Comparison of ENCODE assay signal across 18 cellular contexts in genomic region chr10:30026080-30026479, GRCh38. TPM values are rescaled to one million over a fixed set of nuclear protein-coding genes. Genes with fewer than 3 reads are reported as not detected.
DNase-seq lines count a peak whose midpoint lies in the region; ATAC-seq and TF ChIP-seq lines count a peak whose summit lies in the region.
"Had no signal": no experiment of that assay in that cellular context is flagged by ENCODE, and none has a peak within 500 bp of the region (broad histone marks: within the 10 kb centered on the region; RNA-seq: fewer than 3 reads in every experiment).

No MANE protein-coding gene starts in this region.

- H3K56ac ChIP-seq in H9 (ENCODE audit: insufficient read length, low read depth, low read length): no peak overlapping the region

- no peak overlapping the region for H3K18ac ChIP-seq in H9 (ENCODE audit: insufficient read length, low read depth, low read length)

- no peak for DNase-seq in activated CD4-positive, alpha-beta T cell treated with anti-CD3 and anti-CD28 coated beads, Interleukin-2, amount 10 ng/mL, durations not matched to agents 7 days and 5 days
- DNase-seq in activated CD4-positive, alpha-beta T cell treated with anti-CD3 and anti-CD28 coated beads for 1 hour: no peak
- no peak for DNase-seq in immature natural killer cell
- no peak for DNase-seq in esophagus squamous epithelium (lab: John Stamatoyannopoulos, UW)
- no peak for DNase-seq in H9
- DNase-seq in stimulated activated effector memory CD8-positive, alpha-beta T cell treated with anti-CD3 and anti-CD28 coated beads, Interleukin-12 subunit alpha, Interleukin-12 subunit beta, amount 100 ng/mL, for 72 hours (ENCODE audit: low spot score in 2 of 2): no peak
- DNase-seq: 8988T, EL, KG1, NCI-H1092 treated with DMSO at 0.1 percent for 48 hours, NCI-H1436 treated with DMSO at 0.1 percent for 48 hours, NCI-H2029, NCI-H226, NCI-H510A treated with DMSO at 0.1 percent for 48 hours, NCI-H82 had no signal

- peaks cover 70% of the 10 kb centered on the region for H3K27me3 Mint-ChIP-seq in activated CD4-positive, alpha-beta T cell treated with anti-CD3 and anti-CD28 coated beads, Interleukin-2, amount 10 ng/mL, durations not matched to agents 7 days and 5 days
- H3K27me3 Mint-ChIP-seq in immature natural killer cell (ENCODE audit: low read depth in 3 of 3) (peaks cover 29 to 44% (median 42%) of the 10 kb centered on the region in 3 donors), H9 (ENCODE audit: low read depth) (peaks cover 10% of the 10 kb centered on the region)

- no peak overlapping the region for H4K8ac ChIP-seq in H9 (replicated peaks; ENCODE audit: insufficient read length, low read depth, low read length)

- H2BK15ac ChIP-seq in H9 (ENCODE audit: low read depth, low read length): no peak overlapping the region

- TF ChIP-seq CTCF in neutrophil (IDR thresholded peaks at IDR 0.05): no peak
- no peak for TF ChIP-seq CTCF in esophagus squamous epithelium (IDR thresholded peaks at IDR 0.05)
- TF ChIP-seq CTCF in H9 (conservative IDR thresholded peaks at IDR 0.05): no peak

- H3K23ac ChIP-seq in H9 (ENCODE audit: insufficient read length, low read depth, low read length): no peak overlapping the region

- POLR2A ChIA-PET in activated CD4-positive, alpha-beta T cell treated with anti-CD3 and anti-CD28 coated beads, Interleukin-2, amount 10 ng/mL, durations not matched to agents 7 days and 5 days (lab: Charles Lee): no interaction called here

- intact Hi-C loops in esophagus squamous epithelium (cut with DNase I): no loop called here

- no peaks in the 10 kb centered on the region for H3K36me3 ChIP-seq in BLaER1
- no peaks in the 10 kb centered on the region for H3K36me3 ChIP-seq in neutrophil
- no peaks in the 10 kb centered on the region for H3K36me3 ChIP-seq in esophagus squamous epithelium

- H3K4me2 ChIP-seq in BLaER1 (peak overlapping the region; percentile 85), H9 (ENCODE audit: insufficient read depth, insufficient read length, low read length) (no peak overlapping the region)

- H2BK120ac ChIP-seq in H9 (ENCODE audit: low read depth, low read length, poor library complexity, severe bottlenecking): no peak overlapping the region

- H4K91ac ChIP-seq in H9 (ENCODE audit: insufficient read length, low read depth, low read length): no peak overlapping the region

- H3T11ph ChIP-seq in H9 (ENCODE audit: low read length): no peak overlapping the region

- no peaks in the 10 kb centered on the region for H4K20me1 ChIP-seq in BLaER1
- no peaks in the 10 kb centered on the region for H4K20me1 ChIP-seq in H9 (ENCODE audit: control insufficient read depth, insufficient read depth, insufficient read length)

- ATAC-seq in stimulated activated effector memory CD8-positive, alpha-beta T cell treated with anti-CD3 and anti-CD28 coated beads, Interleukin-12 subunit alpha, Interleukin-12 subunit beta, amount 100 ng/mL, for 72 hours: no peak
- ATAC-seq: Panc1 had no signal

- no peak overlapping the region for H3K9ac ChIP-seq in BLaER1
- H3K9ac ChIP-seq in H9 (ENCODE audit: extremely low read depth, insufficient read length, low read length): no peak overlapping the region

- no peak overlapping the region for H3K4ac ChIP-seq in H9 (ENCODE audit: low read depth, low read length)

- no peaks in the 10 kb centered on the region for H3K9me3 ChIP-seq in BLaER1
- H3K9me3 ChIP-seq in neutrophil: no peaks in the 10 kb centered on the region
- H3K9me3 ChIP-seq in esophagus squamous epithelium: no peaks in the 10 kb centered on the region
- no peaks in the 10 kb centered on the region for H3K9me3 ChIP-seq in H9 (ENCODE audit: control insufficient read depth, low read depth, low read length)

- H3K79me1 ChIP-seq in H9 (ENCODE audit: insufficient read depth, low read depth, low read length, poor library complexity, severe bottlenecking): no peaks in the 10 kb centered on the region

- peak overlapping the region; percentile 27 for H3K27ac Mint-ChIP-seq in activated CD4-positive, alpha-beta T cell treated with anti-CD3 and anti-CD28 coated beads, Interleukin-2, amount 10 ng/mL, durations not matched to agents 7 days and 5 days
- H3K27ac Mint-ChIP-seq in immature natural killer cell: peak overlapping the region in 3 of 6 donors; percentile 50 to 90 (median 53)
- peak overlapping the region in 1 of 3 experiments; percentile 13; a peak in 1 of 7 replicates for H3K27ac Mint-ChIP-seq in H9
- no peak overlapping the region for H3K27ac Mint-ChIP-seq in stimulated activated effector memory CD8-positive, alpha-beta T cell treated with anti-CD3 and anti-CD28 coated beads, Interleukin-12 subunit alpha, Interleukin-12 subunit beta, amount 100 ng/mL, for 72 hours

- H2BK12ac ChIP-seq in H9 (ENCODE audit: insufficient read length, low read depth, low read length): no peak overlapping the region

- no peaks in the 10 kb centered on the region for H3K9me3 Mint-ChIP-seq in activated CD4-positive, alpha-beta T cell treated with anti-CD3 and anti-CD28 coated beads, Interleukin-2, amount 10 ng/mL, durations not matched to agents 7 days and 5 days
- H3K9me3 Mint-ChIP-seq in immature natural killer cell (no peaks in the 10 kb centered on the region), H9 (no peaks in the 10 kb centered on the region)
- no peaks in the 10 kb centered on the region for H3K9me3 Mint-ChIP-seq in stimulated activated effector memory CD8-positive, alpha-beta T cell treated with anti-CD3 and anti-CD28 coated beads, Interleukin-12 subunit alpha, Interleukin-12 subunit beta, amount 100 ng/mL, for 72 hours

- no peak overlapping the region for H3K14ac ChIP-seq in H9 (ENCODE audit: insufficient read depth, low read length)

- H3K4me1 ChIP-seq in BLaER1: peaks cover 67% of the 10 kb centered on the region
- H3K4me1 ChIP-seq in neutrophil (ENCODE audit: control insufficient read depth in 1 of 2, insufficient read depth in 1 of 2, low read depth in 1 of 2, low read length in 1 of 2): peaks cover 36 to 40% of the 10 kb centered on the region in 2 experiments
- H3K4me1 ChIP-seq in esophagus squamous epithelium: peaks cover 5 to 42% (median 28%) of the 10 kb centered on the region in 3 donors
- no peaks in the 10 kb centered on the region for H3K4me1 ChIP-seq in H9 (ENCODE audit: insufficient read depth, low read length)

- H2BK20ac ChIP-seq in H9 (ENCODE audit: low read depth, low read length, poor library complexity, severe bottlenecking): no peak overlapping the region

- H2AK5ac ChIP-seq in H9 (ENCODE audit: insufficient read length, low read length): no peak overlapping the region

- no peaks in the 10 kb centered on the region for H3K23me2 ChIP-seq in H9 (ENCODE audit: insufficient read length, low read depth, low read length, poor library complexity, severe bottlenecking)

- H3K27me3 ChIP-seq in BLaER1: no peaks in the 10 kb centered on the region; the same call in 1 of the 2 replicates
- H3K27me3 ChIP-seq in neutrophil: no peaks in the 10 kb centered on the region
- H3K27me3 ChIP-seq in esophagus squamous epithelium: peaks cover 0 to 20% (median 0%) of the 10 kb centered on the region in 4 donors
- H3K27me3 ChIP-seq in H9 (ENCODE audit: insufficient read depth, low read length): no peaks in the 10 kb centered on the region

- WGBS in esophagus squamous epithelium, 2 donors: 91 to 95% methylated on average over 8 to 10 of the region's 10 CpGs
- no CpG with 5 or more reads among the region's 10 CpGs for WGBS in H9 (ENCODE audit: extremely low coverage, insufficient read length, low lambda C conversion rate)

- no peak for TF ChIP-seq POLR2A in esophagus squamous epithelium (IDR thresholded peaks at IDR 0.05)

- H3K4me3 Mint-ChIP-seq in activated CD4-positive, alpha-beta T cell treated with anti-CD3 and anti-CD28 coated beads, Interleukin-2, amount 10 ng/mL, durations not matched to agents 7 days and 5 days: no peak overlapping the region
- H3K4me3 Mint-ChIP-seq in immature natural killer cell (peak overlapping the region in 3 of 5 donors; percentile 32 to 42 (median 33)), H9 (no peak overlapping the region; a peak in 1 of 5 replicates)
- no peak overlapping the region for H3K4me3 Mint-ChIP-seq in stimulated activated effector memory CD8-positive, alpha-beta T cell treated with anti-CD3 and anti-CD28 coated beads, Interleukin-12 subunit alpha, Interleukin-12 subunit beta, amount 100 ng/mL, for 72 hours

- no peak overlapping the region for H4K5ac ChIP-seq in H9 (ENCODE audit: insufficient read length, low read depth, low read length)

- CTCF ChIA-PET in activated CD4-positive, alpha-beta T cell treated with anti-CD3 and anti-CD28 coated beads, Interleukin-2, amount 10 ng/mL, durations not matched to agents 7 days and 5 days (lab: Charles Lee): interaction anchor here (0.8 to 1.8 kb wide), 2 partner anchors 10 to 289 kb away, joined by 3 to 10 read pairs; no protein-coding TSS in a partner anchor

- H3K27ac ChIP-seq in BLaER1: peak overlapping the region; percentile 85
- H3K27ac ChIP-seq in neutrophil: peak overlapping the region; percentile 88
- no peak overlapping the region for H3K27ac ChIP-seq in esophagus squamous epithelium
- no peak overlapping the region for H3K27ac ChIP-seq in H9 (ENCODE audit: insufficient read length, low read depth, low read length)

- H2BK5ac ChIP-seq in H9 (ENCODE audit: insufficient read length, low read length): no peak overlapping the region

- peaks cover 35% of the 10 kb centered on the region for H3K4me1 Mint-ChIP-seq in activated CD4-positive, alpha-beta T cell treated with anti-CD3 and anti-CD28 coated beads, Interleukin-2, amount 10 ng/mL, durations not matched to agents 7 days and 5 days
- peaks cover 47 to 50% of the 10 kb centered on the region in 2 donors for H3K4me1 Mint-ChIP-seq in immature natural killer cell
- H3K4me1 Mint-ChIP-seq in H9: peaks cover 7% of the 10 kb centered on the region in 2 experiments
- peaks cover 32% of the 10 kb centered on the region for H3K4me1 Mint-ChIP-seq in stimulated activated effector memory CD8-positive, alpha-beta T cell treated with anti-CD3 and anti-CD28 coated beads, Interleukin-12 subunit alpha, Interleukin-12 subunit beta, amount 100 ng/mL, for 72 hours

- no peaks in the 10 kb centered on the region for H3K79me2 ChIP-seq in H9 (ENCODE audit: insufficient read depth, low read length)

- H3K4me3 ChIP-seq in BLaER1 (no peak overlapping the region), neutrophil (ENCODE audit: low read depth in 1 of 2, low read length in 1 of 2) (no peak overlapping the region), esophagus squamous epithelium (no peak overlapping the region)

- peaks cover 4% of the 10 kb centered on the region for H3K36me3 Mint-ChIP-seq in activated CD4-positive, alpha-beta T cell treated with anti-CD3 and anti-CD28 coated beads, Interleukin-2, amount 10 ng/mL, durations not matched to agents 7 days and 5 days (ENCODE audit: low read depth)
- H3K36me3 Mint-ChIP-seq in immature natural killer cell (no peaks in the 10 kb centered on the region), H9 (ENCODE audit: insufficient read depth in 1 of 3, low read depth in 3 of 3) (no peaks in the 10 kb centered on the region; a peak in 1 of 7 replicates)
- H3K36me3 Mint-ChIP-seq in stimulated activated effector memory CD8-positive, alpha-beta T cell treated with anti-CD3 and anti-CD28 coated beads, Interleukin-12 subunit alpha, Interleukin-12 subunit beta, amount 100 ng/mL, for 72 hours: peaks cover 17% of the 10 kb centered on the region

- no peak overlapping the region for H2AFZ ChIP-seq in H9 (ENCODE audit: low read length)

RNA-seq across cellular contexts. Expression of gene JCAD, which starts 33.3 kb away (rescaled TPM):
- total RNA-seq in activated CD4-positive, alpha-beta T cell treated with anti-CD3 and anti-CD28 coated beads, Interleukin-2, amount 10 ng/mL, durations not matched to agents 7 days and 5 days: under 1 TPM in 1 of 2 experiments, not detected in 1; 0.12 TPM
- under 1 TPM in 1 of 3 donors, not detected in 2; 0.03 TPM for polyA plus RNA-seq in immature natural killer cell
- total RNA-seq in esophagus squamous epithelium: 10 to 100 TPM in 1 of 4 donors, 1 to 10 TPM in 2, under 1 TPM in 1; 0.91 to 23.1 (median 5.5) TPM
- 0.66 and 0.77 TPM in 2 replicates for total RNA-seq in H9 (2021)

Comparison
In these comparisons a context has a peak if more than half of its experiments do, and no peak if none do; other contexts are left out.
1. H3K4me3 Mint-ChIP-seq: peak in immature natural killer cell (3 of 5); none in activated CD4-positive, alpha-beta T cell treated with anti-CD3 and anti-CD28 coated beads, Interleukin-2, amount 10 ng/mL, durations not matched to agents 7 days and 5 days (single experiment), H9 (0 of 2) and stimulated activated effector memory CD8-positive, alpha-beta T cell treated with anti-CD3 and anti-CD28 coated beads, Interleukin-12 subunit alpha, Interleukin-12 subunit beta, amount 100 ng/mL, for 72 hours (single experiment).
2. H3K27ac ChIP-seq: peak in BLaER1 (single experiment) and neutrophil (single experiment); none in esophagus squamous epithelium (0 of 4) and H9 (single experiment).